In the genomic region with DNA sequence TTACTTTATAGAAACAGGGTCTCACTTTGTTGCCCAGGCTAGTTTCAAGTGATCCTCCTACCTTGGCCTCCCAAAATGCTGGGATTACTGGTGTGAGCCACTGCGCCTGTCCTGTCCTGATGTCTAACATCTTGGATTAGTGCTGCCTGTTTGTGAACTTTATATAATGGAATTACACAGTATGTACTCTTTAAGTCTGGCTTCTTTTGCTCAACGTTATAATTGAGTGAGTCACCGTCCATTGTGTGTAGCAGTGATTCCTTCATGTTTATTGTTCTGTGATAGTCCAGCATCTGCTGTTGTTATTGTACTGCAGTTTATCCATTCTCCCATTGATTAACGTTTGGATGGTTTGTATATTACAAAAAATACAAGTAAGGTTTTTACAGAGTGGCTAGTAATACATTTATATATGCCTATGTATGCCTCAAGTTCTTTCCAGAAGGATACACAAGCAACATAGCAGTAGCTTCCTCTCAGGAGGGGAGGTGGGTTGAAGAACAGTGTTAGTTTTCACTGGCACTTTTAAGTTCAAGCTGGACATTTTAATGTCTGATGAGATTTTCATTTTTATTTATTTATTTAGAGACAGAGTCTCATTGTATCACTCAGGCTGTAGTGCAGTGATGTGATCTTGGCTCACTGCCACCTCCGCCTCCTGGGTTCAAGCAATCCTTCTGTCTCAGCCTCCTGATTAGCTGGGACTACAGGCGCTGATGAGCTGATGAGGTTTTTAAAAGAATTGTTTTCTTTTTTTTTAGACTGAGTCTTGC, we compare ENCODE assay signal across 1 cellular context.
TF ChIP-seq lines count a peak whose summit lies in the region.

No MANE protein-coding gene starts in this region.

TF ChIP-seq in SK-N-SH, 30 proteins besides CTCF, POLR2A, EP300 and RAD21:
- TF ChIP-seq TAF1 (IDR thresholded peaks at IDR 0.05; ENCODE audit: borderline replicate concordance, low read depth, low read length): no peak
- TF ChIP-seq, protein P1, sequence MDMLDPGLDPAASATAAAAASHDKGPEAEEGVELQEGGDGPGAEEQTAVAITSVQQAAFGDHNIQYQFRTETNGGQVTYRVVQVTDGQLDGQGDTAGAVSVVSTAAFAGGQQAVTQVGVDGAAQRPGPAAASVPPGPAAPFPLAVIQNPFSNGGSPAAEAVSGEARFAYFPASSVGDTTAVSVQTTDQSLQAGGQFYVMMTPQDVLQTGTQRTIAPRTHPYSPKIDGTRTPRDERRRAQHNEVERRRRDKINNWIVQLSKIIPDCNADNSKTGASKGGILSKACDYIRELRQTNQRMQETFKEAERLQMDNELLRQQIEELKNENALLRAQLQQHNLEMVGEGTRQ (IDR thresholded peaks at IDR 0.05; ENCODE audit: borderline replicate concordance, low read depth, low read length): no peak
- no peak for TF ChIP-seq POLR2AphosphoS5 (IDR thresholded peaks at IDR 0.05; ENCODE audit: low read depth, low read length)
- TF ChIP-seq MXI1 (IDR thresholded peaks at IDR 0.05; ENCODE audit: low read depth, low read length): no peak
- TF ChIP-seq GATA2 (CRISPR knock-in tag; IDR thresholded peaks at IDR 0.05): no peak
- no peak for TF ChIP-seq YY1 (IDR thresholded peaks at IDR 0.05; ENCODE audit: low read depth)
- peak; percentile 61; the same call in 1 of the 2 replicates for TF ChIP-seq JUND (IDR thresholded peaks at IDR 0.05)
- no peak for TF ChIP-seq TCF12 (IDR thresholded peaks at IDR 0.05)
- no peak for TF ChIP-seq RFX5 (IDR thresholded peaks at IDR 0.05; ENCODE audit: low read length)
- TF ChIP-seq, protein P2, sequence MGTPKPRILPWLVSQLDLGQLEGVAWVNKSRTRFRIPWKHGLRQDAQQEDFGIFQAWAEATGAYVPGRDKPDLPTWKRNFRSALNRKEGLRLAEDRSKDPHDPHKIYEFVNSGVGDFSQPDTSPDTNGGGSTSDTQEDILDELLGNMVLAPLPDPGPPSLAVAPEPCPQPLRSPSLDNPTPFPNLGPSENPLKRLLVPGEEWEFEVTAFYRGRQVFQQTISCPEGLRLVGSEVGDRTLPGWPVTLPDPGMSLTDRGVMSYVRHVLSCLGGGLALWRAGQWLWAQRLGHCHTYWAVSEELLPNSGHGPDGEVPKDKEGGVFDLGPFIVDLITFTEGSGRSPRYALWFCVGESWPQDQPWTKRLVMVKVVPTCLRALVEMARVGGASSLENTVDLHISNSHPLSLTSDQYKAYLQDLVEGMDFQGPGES (IDR thresholded peaks at IDR 0.05; ENCODE audit: low read depth, low read length): no peak
- peak; percentile 67 for TF ChIP-seq FOSL2 (IDR thresholded peaks at IDR 0.05; ENCODE audit: borderline replicate concordance, low read depth)
- TF ChIP-seq, protein P3, sequence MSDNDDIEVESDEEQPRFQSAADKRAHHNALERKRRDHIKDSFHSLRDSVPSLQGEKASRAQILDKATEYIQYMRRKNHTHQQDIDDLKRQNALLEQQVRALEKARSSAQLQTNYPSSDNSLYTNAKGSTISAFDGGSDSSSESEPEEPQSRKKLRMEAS (IDR thresholded peaks at IDR 0.05; ENCODE audit: low read depth): no peak
